Comparison of ENCODE assay signal across 19 cellular contexts in the genomic region with DNA sequence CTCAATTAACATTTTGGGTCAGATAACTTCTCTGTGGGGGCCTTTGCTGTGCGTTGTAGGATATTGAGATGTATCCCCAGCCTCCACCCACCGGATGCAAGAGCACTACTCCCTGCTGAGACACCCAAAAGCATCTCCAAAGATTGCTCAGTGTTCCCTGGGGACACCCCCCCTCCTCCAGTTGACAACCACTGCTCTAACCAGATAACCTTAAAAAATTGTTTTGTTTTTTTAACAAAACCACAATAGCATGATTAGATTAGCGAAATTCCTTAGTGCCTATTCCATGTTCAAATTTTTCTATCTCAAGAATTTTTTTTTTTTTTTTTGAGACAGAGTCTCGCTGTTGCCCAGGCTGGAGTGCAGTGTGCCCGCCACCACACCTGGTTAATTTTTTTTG. TPM values are rescaled to one million over a fixed set of nuclear protein-coding genes. Genes with fewer than 3 reads are reported as not detected.
DNase-seq lines count a peak whose midpoint lies in the region; ATAC-seq lines count a peak whose summit lies in the region.
"Had no signal": no experiment of that assay in that cellular context is flagged by ENCODE, and none has a peak within 500 bp of the region (broad histone marks: within the 10 kb centered on the region; RNA-seq: fewer than 3 reads in every experiment).

No MANE protein-coding gene starts in this region.

- H2AFZ ChIP-seq in trophoblast cell (ENCODE audit: insufficient read depth, low read length, poor library complexity): no peak overlapping the region

- H3K4me2 ChIP-seq in trophoblast cell (ENCODE audit: low read length): no peak overlapping the region

- no peaks in the 10 kb centered on the region for H3K27me3 ChIP-seq in ectodermal cell (ENCODE audit: control insufficient read depth, insufficient read depth, low read length, poor library complexity, severe bottlenecking)
- no peaks in the 10 kb centered on the region for H3K27me3 ChIP-seq in trophoblast cell (ENCODE audit: insufficient read depth, low read length)
- H3K27me3 ChIP-seq: dorsolateral prefrontal cortex, Peyer's patch, spleen had no signal

- no peak overlapping the region for H2AK5ac ChIP-seq in trophoblast cell (ENCODE audit: low read length)

- H4K91ac ChIP-seq in trophoblast cell (ENCODE audit: low read depth, low read length): no peak overlapping the region

- H3K4me1 ChIP-seq in ectodermal cell (ENCODE audit: control insufficient read depth, insufficient read depth, low read length) (peaks cover 15% of the 10 kb centered on the region), trophoblast cell (ENCODE audit: control insufficient read depth in 1 of 2, insufficient read depth in 2 of 2, low read length in 2 of 2) (peaks cover 0 to 6% of the 10 kb centered on the region in 2 experiments)

- H4K12ac ChIP-seq in trophoblast cell (ENCODE audit: low read depth, low read length): no peak overlapping the region

- no peak overlapping the region for H2BK120ac ChIP-seq in trophoblast cell (ENCODE audit: insufficient read depth, low read length, poor library complexity)

- H4K8ac ChIP-seq in trophoblast cell (ENCODE audit: low read depth, low read length): no peak overlapping the region

- no peak for DNase-seq in activated T-cell treated with anti-CD3 and anti-CD28 coated beads, Interleukin-2, amount 50 U/mL, for 72 hours
- no peak for DNase-seq in activated T-cell treated with anti-CD3 and anti-CD28 coated beads, Interleukin-2, amount 50 U/mL, for 1 hour
- peak; percentile 32 for DNase-seq in M059J (ENCODE audit: low read depth)
- no peak for DNase-seq in trophoblast cell
- no peak for DNase-seq in NCI-H1105 (lab: John Stamatoyannopoulos, UW)
- DNase-seq in T-helper 2 cell: no peak
- DNase-seq: ACHN; activated CD4-positive, alpha-beta T cell treated with anti-CD3 and anti-CD28 coated beads for 48 hours; aorta; dorsolateral prefrontal cortex; H7; NCI-H187 treated with DMSO at 0.1 percent for 48 hours; NCI-H524; Peyer's patch; spleen; T-helper 1 cell had no signal

- H3K27me3 Mint-ChIP-seq in activated T-cell treated with anti-CD3 and anti-CD28 coated beads, Interleukin-2, amount 50 U/mL, for 72 hours (ENCODE audit: low read depth): no peaks in the 10 kb centered on the region
- H3K27me3 Mint-ChIP-seq: stimulated activated naive CD8-positive, alpha-beta T cell treated with anti-CD3 and anti-CD28 coated beads, Interleukin-15, Interleukin-2, amounts not matched to agents 100 ng/mL and 50 ng/mL, for 24 hours had no signal

- no peak overlapping the region for H3K14ac ChIP-seq in trophoblast cell (ENCODE audit: low read length)

- H3K4me3 Mint-ChIP-seq in activated T-cell treated with anti-CD3 and anti-CD28 coated beads, Interleukin-2, amount 50 U/mL, for 72 hours: no peak overlapping the region
- H3K4me3 Mint-ChIP-seq: stimulated activated naive CD8-positive, alpha-beta T cell treated with anti-CD3 and anti-CD28 coated beads, Interleukin-15, Interleukin-2, amounts not matched to agents 100 ng/mL and 50 ng/mL, for 24 hours had no signal

- H3K9me3 ChIP-seq in ectodermal cell (ENCODE audit: control insufficient read depth, low read length) (no peaks in the 10 kb centered on the region), trophoblast cell (ENCODE audit: insufficient read depth, low read depth, low read length) (peaks cover 2% of the 10 kb centered on the region)
- H3K9me3 ChIP-seq: Peyer's patch, spleen had no signal

- no peak overlapping the region for H3K18ac ChIP-seq in trophoblast cell (ENCODE audit: low read length)

- H3K79me1 ChIP-seq in trophoblast cell (ENCODE audit: low read length): peaks cover 4% of the 10 kb centered on the region

- ATAC-seq in activated T-cell treated with anti-CD3 and anti-CD28 coated beads, Interleukin-2, amount 50 U/mL, for 72 hours (replicated peaks in 1 of 2): no peak
- ATAC-seq in HG03108 (IDR thresholded peaks at IDR 0.05; ENCODE audit: unreplicated experiment): no peak

- no peak overlapping the region for H3K23ac ChIP-seq in trophoblast cell (ENCODE audit: low read length)

- peaks cover 27% of the 10 kb centered on the region for H3K36me3 ChIP-seq in ectodermal cell (ENCODE audit: control insufficient read depth, insufficient read depth, low read length)
- peaks cover 47 to 58% of the 10 kb centered on the region in 2 experiments for H3K36me3 ChIP-seq in trophoblast cell (ENCODE audit: control insufficient read depth in 1 of 2, insufficient read depth in 2 of 2, low read length in 2 of 2)

- H3K27ac ChIP-seq in ectodermal cell (ENCODE audit: insufficient read depth, low read depth, low read length, poor library complexity, severe bottlenecking) (peak overlapping the region; percentile 13), trophoblast cell (ENCODE audit: low read depth, low read length) (no peak overlapping the region)
- H3K27ac ChIP-seq: Peyer's patch had no signal

- no peak overlapping the region for H2BK12ac ChIP-seq in trophoblast cell (ENCODE audit: low read length)

- no peaks in the 10 kb centered on the region for H3K9me3 Mint-ChIP-seq in activated T-cell treated with anti-CD3 and anti-CD28 coated beads, Interleukin-2, amount 50 U/mL, for 72 hours
- H3K9me3 Mint-ChIP-seq: stimulated activated naive CD8-positive, alpha-beta T cell treated with anti-CD3 and anti-CD28 coated beads, Interleukin-15, Interleukin-2, amounts not matched to agents 100 ng/mL and 50 ng/mL, for 24 hours had no signal

- H2BK5ac ChIP-seq in trophoblast cell (ENCODE audit: low read depth, low read length, poor library complexity): no peak overlapping the region

- peaks cover 9% of the 10 kb centered on the region for H3K79me2 ChIP-seq in trophoblast cell (ENCODE audit: control insufficient read depth, insufficient read depth, low read length, poor library complexity)

- H3K36me3 Mint-ChIP-seq in activated T-cell treated with anti-CD3 and anti-CD28 coated beads, Interleukin-2, amount 50 U/mL, for 72 hours (ENCODE audit: insufficient read depth in 2 of 2): peaks cover 5 to 21% of the 10 kb centered on the region in 2 donors

- peak overlapping the region; percentile 27 for H3K27ac Mint-ChIP-seq in activated T-cell treated with anti-CD3 and anti-CD28 coated beads, Interleukin-2, amount 50 U/mL, for 72 hours
- H3K27ac Mint-ChIP-seq: stimulated activated naive CD8-positive, alpha-beta T cell treated with anti-CD3 and anti-CD28 coated beads, Interleukin-15, Interleukin-2, amounts not matched to agents 100 ng/mL and 50 ng/mL, for 24 hours had no signal

- H3K4me1 Mint-ChIP-seq in activated T-cell treated with anti-CD3 and anti-CD28 coated beads, Interleukin-2, amount 50 U/mL, for 72 hours (ENCODE audit: low read depth): peaks cover 30% of the 10 kb centered on the region

- no peak overlapping the region for H3K4me3 ChIP-seq in ectodermal cell (ENCODE audit: insufficient read depth, low read depth, low read length)
- H3K4me3 ChIP-seq in trophoblast cell (ENCODE audit: low read depth, low read length): no peak overlapping the region
- H3K4me3 ChIP-seq: dorsolateral prefrontal cortex, Peyer's patch, spleen had no signal

- H3K4ac ChIP-seq in trophoblast cell (ENCODE audit: low read depth, low read length): peak overlapping the region; percentile 17

- WGBS in ectodermal cell, 2 experiments: 91 to 92% methylated on average over 5 of the region's 5 CpGs
- WGBS in trophoblast cell (ENCODE audit: extremely low coverage, insufficient coverage, insufficient read length): no CpG with 5 or more reads among the region's 5 CpGs

- H3K9ac ChIP-seq in trophoblast cell (ENCODE audit: low read length): no peak overlapping the region

RNA-seq across cellular contexts. Expression of gene EPN1, which starts 2.6 kb away (rescaled TPM):
- 10 to 100 TPM; 33.8 to 40.5 TPM for total RNA-seq in activated T-cell treated with anti-CD3 and anti-CD28 coated beads, Interleukin-2, amount 50 U/mL, for 72 hours
- 27.7 and 102 TPM in 2 replicates for total RNA-seq in M059J (2014; rRNA removed; shearing (Covaris generic))
- polyA plus RNA-seq in ectodermal cell (2013, experiment 1 of 4): 130 TPM
- polyA plus RNA-seq in ectodermal cell (2013, experiment 2 of 4): 124 TPM
- 81.3 TPM for polyA plus RNA-seq in ectodermal cell (2013, experiment 3 of 4)
- polyA plus RNA-seq in ectodermal cell (2013, experiment 4 of 4): 76.1 TPM
- 99.8 and 104 TPM in 2 replicates for polyA plus RNA-seq in trophoblast cell (2013)

RNA-seq across cellular contexts. Expression of gene U2AF2, which starts 17.6 kb away (rescaled TPM):
- total RNA-seq in activated T-cell treated with anti-CD3 and anti-CD28 coated beads, Interleukin-2, amount 50 U/mL, for 72 hours: 100 to 1,000 TPM; 128 to 137 TPM
- 140 and 148 TPM in 2 replicates for total RNA-seq in M059J (2014; rRNA removed; shearing (Covaris generic))
- polyA plus RNA-seq in ectodermal cell (2013, experiment 1 of 4): 300 TPM
- polyA plus RNA-seq in ectodermal cell (2013, experiment 2 of 4): 239 TPM
- polyA plus RNA-seq in ectodermal cell (2013, experiment 3 of 4): 197 TPM
- polyA plus RNA-seq in ectodermal cell (2013, experiment 4 of 4): 204 TPM
- polyA plus RNA-seq in trophoblast cell (2013): 128 and 132 TPM in 2 replicates

RNA-seq across cellular contexts. Expression of gene CCDC106, which starts 24.4 kb away (rescaled TPM):
- total RNA-seq in activated T-cell treated with anti-CD3 and anti-CD28 coated beads, Interleukin-2, amount 50 U/mL, for 72 hours: 10 to 100 TPM; 13.8 to 21.7 TPM
- total RNA-seq in M059J (2014; rRNA removed; shearing (Covaris generic)): 4.9 and 5.1 TPM in 2 replicates
- polyA plus RNA-seq in ectodermal cell (2013, experiment 1 of 4): 24.8 TPM
- polyA plus RNA-seq in ectodermal cell (2013, experiment 2 of 4): 24.6 TPM
- polyA plus RNA-seq in ectodermal cell (2013, experiment 3 of 4): 17.5 TPM
- polyA plus RNA-seq in ectodermal cell (2013, experiment 4 of 4): 18.4 TPM
- polyA plus RNA-seq in trophoblast cell (2013): 14.4 and 14.6 TPM in 2 replicates

RNA-seq across cellular contexts. Expression of gene ZNF581, which starts 29.0 kb away (rescaled TPM):
- 10 to 100 TPM; 43.1 to 50.7 TPM for total RNA-seq in activated T-cell treated with anti-CD3 and anti-CD28 coated beads, Interleukin-2, amount 50 U/mL, for 72 hours
- total RNA-seq in M059J (2014; rRNA removed; shearing (Covaris generic)): 12.6 and 15.9 TPM in 2 replicates
- polyA plus RNA-seq in ectodermal cell (2013, experiment 1 of 4): 41.1 TPM
- polyA plus RNA-seq in ectodermal cell (2013, experiment 2 of 4): 40.1 TPM
- polyA plus RNA-seq in ectodermal cell (2013, experiment 3 of 4): 41.4 TPM
- 45.9 TPM for polyA plus RNA-seq in ectodermal cell (2013, experiment 4 of 4)
- 27.4 and 27.9 TPM in 2 replicates for polyA plus RNA-seq in trophoblast cell (2013)

RNA-seq across cellular contexts. Expression of gene ZNF580, which starts 31.6 kb away (rescaled TPM):
- 10 to 100 TPM; 46.1 to 47.8 TPM for total RNA-seq in activated T-cell treated with anti-CD3 and anti-CD28 coated beads, Interleukin-2, amount 50 U/mL, for 72 hours
- total RNA-seq in M059J (2014; rRNA removed; shearing (Covaris generic)): 18.2 and 20.9 TPM in 2 replicates
- polyA plus RNA-seq in ectodermal cell (2013, experiment 1 of 4): 45.3 TPM
- polyA plus RNA-seq in ectodermal cell (2013, experiment 2 of 4): 44.3 TPM
- 41.1 TPM for polyA plus RNA-seq in ectodermal cell (2013, experiment 3 of 4)
- polyA plus RNA-seq in ectodermal cell (2013, experiment 4 of 4): 44.7 TPM
- 24.2 and 24.6 TPM in 2 replicates for polyA plus RNA-seq in trophoblast cell (2013)
